In genomic region chr9:90810686-90811085, GRCh38 we compare ENCODE assay signal across 27 cellular contexts. TPM values are rescaled to one million over a fixed set of nuclear protein-coding genes. Genes with fewer than 3 reads are reported as not detected.
DNase-seq lines count a peak whose midpoint lies in the region; ATAC-seq and TF ChIP-seq lines count a peak whose summit lies in the region.
"Had no signal": no experiment of that assay in that cellular context is flagged by ENCODE, and none has a peak within 500 bp of the region (broad histone marks: within the 10 kb centered on the region; RNA-seq: fewer than 3 reads in every experiment).

No MANE protein-coding gene starts in this region.

- peak overlapping the region in 4 of 5 donors; percentile 31 to 92 (median 60) for H3K4me3 Mint-ChIP-seq in immature natural killer cell
- H3K4me3 Mint-ChIP-seq in stimulated activated memory B cell treated with anti-CD40 and anti-IgM and Interleukin-4, amounts not matched to agents 10 μg/mL and 1 μg/mL and 100 μg/mL, for 72 hours, result peak overlapping the region; percentile 4
- H3K4me3 Mint-ChIP-seq: activated CD4-positive, alpha-beta memory T cell treated with anti-CD3 and anti-CD28 coated beads for 36 hours; activated naive CD4-positive, alpha-beta T cell treated with anti-CD3 and anti-CD28 coated beads for 36 hours; activated T-helper 1 cell treated with anti-CD3 and anti-CD28 coated beads, Interleukin-12 subunit alpha, Interleukin-12 subunit beta, Interleukin-2, Interleukin-4 antibody, amounts not matched to agents 30 ng/mL and 10 ng/mL and 1 ng/mL, durations not matched to agents 14 hours and 24 hours and 36 hours; GM23338; mesothelial cell of epicardium; naive thymus-derived CD8-positive, alpha-beta T cell had no signal

- peak overlapping the region; percentile 96 for H3K27ac ChIP-seq in OCI-LY1 (ENCODE audit: low read depth, low read length, poor library complexity, severe bottlenecking)
- H3K27ac ChIP-seq: transverse colon had no signal

- H3K36me3 Mint-ChIP-seq in immature natural killer cell, result peaks cover 0 to 8% (median 4%) of the 10 kb centered on the region in 3 donors
- peaks cover 19% of the 10 kb centered on the region for H3K36me3 Mint-ChIP-seq in stimulated activated memory B cell treated with anti-CD40 and anti-IgM and Interleukin-4, amounts not matched to agents 10 μg/mL and 1 μg/mL and 100 μg/mL, for 72 hours
- H3K36me3 Mint-ChIP-seq: activated CD4-positive, alpha-beta memory T cell treated with anti-CD3 and anti-CD28 coated beads for 36 hours; mesothelial cell of epicardium; naive thymus-derived CD8-positive, alpha-beta T cell had no signal

- peaks cover 91% of the 10 kb centered on the region for H3K79me2 ChIP-seq in OCI-LY1 (ENCODE audit: insufficient read depth, low read length)

- H3K4me1 Mint-ChIP-seq in immature natural killer cell, result peaks cover 76 to 98% of the 10 kb centered on the region in 2 donors
- H3K4me1 Mint-ChIP-seq in stimulated activated memory B cell treated with anti-CD40 and anti-IgM and Interleukin-4, amounts not matched to agents 10 μg/mL and 1 μg/mL and 100 μg/mL, for 72 hours, result peaks cover 94% of the 10 kb centered on the region

- H3K27me3 Mint-ChIP-seq in immature natural killer cell (ENCODE audit: low read depth in 3 of 3), result peaks cover 1 to 8% (median 4%) of the 10 kb centered on the region in 3 donors
- no peaks in the 10 kb centered on the region for H3K27me3 Mint-ChIP-seq in stimulated activated memory B cell treated with anti-CD40 and anti-IgM and Interleukin-4, amounts not matched to agents 10 μg/mL and 1 μg/mL and 100 μg/mL, for 72 hours

- peak overlapping the region; percentile 96; the same call in 1 of the 2 replicates for H3K9ac ChIP-seq in OCI-LY1 (ENCODE audit: low read length)

- TF ChIP-seq CTCF in GM12864 (IDR thresholded peaks at IDR 0.05; ENCODE audit: low read depth, low read length, missing control alignments) (no peak), OCI-LY1 (IDR thresholded peaks at IDR 0.05; ENCODE audit: low read length) (no peak)

- peak overlapping the region; percentile 74 to 95 (median 86) for H3K27ac Mint-ChIP-seq in immature natural killer cell
- H3K27ac Mint-ChIP-seq in stimulated activated memory B cell treated with anti-CD40 and anti-IgM and Interleukin-4, amounts not matched to agents 10 μg/mL and 1 μg/mL and 100 μg/mL, for 72 hours, result peak overlapping the region; percentile 90
- H3K27ac Mint-ChIP-seq: activated CD4-positive, alpha-beta memory T cell treated with anti-CD3 and anti-CD28 coated beads for 36 hours; activated naive CD4-positive, alpha-beta T cell treated with anti-CD3 and anti-CD28 coated beads for 36 hours; activated T-helper 1 cell treated with anti-CD3 and anti-CD28 coated beads, Interleukin-12 subunit alpha, Interleukin-12 subunit beta, Interleukin-2, Interleukin-4 antibody, amounts not matched to agents 30 ng/mL and 10 ng/mL and 1 ng/mL, durations not matched to agents 14 hours and 24 hours and 36 hours; GM23338; mesothelial cell of epicardium; naive thymus-derived CD8-positive, alpha-beta T cell had no signal

- no peak for DNase-seq in GM12864 (ENCODE audit: low read depth)
- no peak for DNase-seq in immature natural killer cell
- DNase-seq in amniotic stem cell (lab: John Stamatoyannopoulos, UW), result no peak
- DNase-seq in stimulated activated CD4-positive, alpha-beta T cell treated with anti-CD3 and anti-CD28 coated beads, Interleukin-2, amount 100 ng/mL, for 48 hours, result no peak
- DNase-seq: ACHN; activated CD4-positive, alpha-beta memory T cell treated with anti-CD3 and anti-CD28 coated beads for 36 hours; activated CD4-positive, CD25-positive, alpha-beta regulatory T cell treated with anti-CD3 and anti-CD28 coated beads, Interleukin-2, amount 50 U/mL, for 72 hours; activated CD8-positive, alpha-beta memory T cell treated with anti-CD3 and anti-CD28 coated beads, Interleukin-2, amount 50 U/mL, for 4 hours; activated naive CD4-positive, alpha-beta T cell treated with anti-CD3 and anti-CD28 coated beads for 36 hours; IMR-90; left ventricle myocardium superior; naive thymus-derived CD8-positive, alpha-beta T cell; NCI-H146; NCI-H446; retina; SIG-M5; small intestine; stimulated activated CD8-positive, alpha-beta memory T cell treated with anti-CD3 and anti-CD28 coated beads, Interleukin-4, amount 100 ng/mL, for 48 hours; T-helper 1 cell; transverse colon had no signal

- ATAC-seq in stimulated activated memory B cell treated with anti-CD40 and anti-IgM and Interleukin-4, amounts not matched to agents 10 μg/mL and 1 μg/mL and 100 μg/mL, for 72 hours, result no peak
- no peak for ATAC-seq in GM19463 (IDR thresholded peaks at IDR 0.05; ENCODE audit: unreplicated experiment)
- ATAC-seq: GM23338; left ventricle myocardium superior; naive thymus-derived CD8-positive, alpha-beta T cell had no signal

- H3K9me2 ChIP-seq in OCI-LY1 (ENCODE audit: low read depth, low read length), result no peaks in the 10 kb centered on the region

- no peaks in the 10 kb centered on the region for H4K20me1 ChIP-seq in OCI-LY1 (ENCODE audit: insufficient read depth, low read length)

- no peaks in the 10 kb centered on the region for H3K9me3 Mint-ChIP-seq in immature natural killer cell
- H3K9me3 Mint-ChIP-seq in stimulated activated memory B cell treated with anti-CD40 and anti-IgM and Interleukin-4, amounts not matched to agents 10 μg/mL and 1 μg/mL and 100 μg/mL, for 72 hours, result no peaks in the 10 kb centered on the region
- H3K9me3 Mint-ChIP-seq: activated CD4-positive, alpha-beta memory T cell treated with anti-CD3 and anti-CD28 coated beads for 36 hours; activated naive CD4-positive, alpha-beta T cell treated with anti-CD3 and anti-CD28 coated beads for 36 hours; activated T-helper 1 cell treated with anti-CD3 and anti-CD28 coated beads, Interleukin-12 subunit alpha, Interleukin-12 subunit beta, Interleukin-2, Interleukin-4 antibody, amounts not matched to agents 30 ng/mL and 10 ng/mL and 1 ng/mL, durations not matched to agents 14 hours and 24 hours and 36 hours; GM23338; mesothelial cell of epicardium; naive thymus-derived CD8-positive, alpha-beta T cell had no signal

- H2AFZ ChIP-seq in OCI-LY1 (ENCODE audit: low read length), result no peak overlapping the region
- H2AFZ ChIP-seq: GM23338 had no signal

- H3K4me2 ChIP-seq in OCI-LY1 (ENCODE audit: low read length), result peak overlapping the region; percentile 98; the same call in 1 of the 2 replicates
- H3K4me2 ChIP-seq: GM23338 had no signal

- peaks cover 42% of the 10 kb centered on the region; the same call in 1 of the 2 replicates for H3K36me3 ChIP-seq in OCI-LY1 (ENCODE audit: insufficient read depth, low read length)
- H3K36me3 ChIP-seq: transverse colon had no signal

- peaks cover 100% of the 10 kb centered on the region for H3K4me1 ChIP-seq in OCI-LY1 (ENCODE audit: insufficient read depth, low read length, severe bottlenecking)

- H3K4me3 ChIP-seq in GM12864 (ENCODE audit: low read depth, low read length) (peak overlapping the region; percentile 36; the same call in 1 of the 2 replicates), OCI-LY1 (ENCODE audit: low read depth, low read length, poor library complexity, severe bottlenecking) (peak overlapping the region; percentile 82)
- H3K4me3 ChIP-seq: GM23338, transverse colon had no signal

- H3F3A ChIP-seq in OCI-LY1 (ENCODE audit: insufficient read depth, low read length), result 0 out of 2 replicates have a peak, but pooled peaks cover 6% of the 10 kb centered on the region

- no peaks in the 10 kb centered on the region for H3K27me3 ChIP-seq in OCI-LY1 (ENCODE audit: insufficient read depth, low read length)
- H3K27me3 ChIP-seq: transverse colon had no signal

- H3K9me3 ChIP-seq in OCI-LY1 (ENCODE audit: low read length), result no peaks in the 10 kb centered on the region
- H3K9me3 ChIP-seq: transverse colon had no signal

RNA-seq across cellular contexts. Expression of gene SYK, which starts 9.1 kb away (rescaled TPM):
- polyA plus RNA-seq in immature natural killer cell, result 100 to 1,000 TPM in 1 of 3 donors, 10 to 100 TPM in 2; 50.1 to 125 (median 82.6) TPM
- polyA plus RNA-seq: BJ, IMR-90 had no signal
